ENCODE assay signal across 8 cellular contexts in the genomic region with DNA sequence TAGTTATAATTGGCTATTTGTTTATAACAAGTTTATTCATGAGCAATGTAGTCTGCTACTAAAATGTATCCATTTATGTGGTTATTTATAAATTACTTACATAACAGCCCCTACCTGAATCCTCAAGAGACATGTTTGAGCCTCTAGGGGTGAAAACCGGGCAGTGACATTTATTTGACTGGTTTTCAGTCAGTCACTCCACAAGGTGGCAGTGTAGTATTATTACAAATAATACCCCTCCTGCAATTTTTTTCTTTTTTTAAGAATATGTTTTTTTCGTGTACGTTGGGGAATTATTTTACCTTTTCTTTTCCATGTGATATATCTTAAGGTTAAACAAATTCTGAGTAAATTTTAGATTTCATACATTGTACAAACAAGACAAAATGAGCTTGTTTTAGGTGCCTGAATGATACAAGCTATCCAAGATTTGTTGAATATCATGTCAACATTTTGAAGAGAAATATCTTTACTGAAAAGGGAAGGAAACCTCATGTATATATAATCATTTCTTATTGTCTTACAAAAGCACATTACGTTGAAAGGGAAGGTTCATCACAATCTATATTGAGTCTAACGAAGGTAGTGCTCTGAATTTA.
DNase-seq lines count a peak whose midpoint lies in the region; ATAC-seq and TF ChIP-seq lines count a peak whose summit lies in the region.

No MANE protein-coding gene starts in this region.

- no peaks in the 10 kb centered on the region for H3K9me3 Mint-ChIP-seq in activated T-helper 2 cell treated with anti-CD3 and anti-CD28 coated beads, Interferon-gamma antibody, Interleukin-2, Interleukin-4, amounts not matched to agents 10 μg/mL and 5 μg/mL and 100 μg/mL, durations not matched to agents 14 hours and 24 hours and 36 hours

- H3K9ac ChIP-seq in adipocyte (ENCODE audit: low read length), result no peak overlapping the region

- ATAC-seq in heart right ventricle (no peak), left lung (peak; percentile 54), HG02884 (IDR thresholded peaks at IDR 0.05; ENCODE audit: unreplicated experiment) (no peak)

- no peaks in the 10 kb centered on the region for H3K9me3 ChIP-seq in heart right ventricle
- H3K9me3 ChIP-seq in adipocyte (ENCODE audit: control insufficient read depth, low read length), result no peaks in the 10 kb centered on the region
- H3K9me3 ChIP-seq in left lung, result no peaks in the 10 kb centered on the region

- H3K27me3 ChIP-seq in heart right ventricle, result no peaks in the 10 kb centered on the region
- no peaks in the 10 kb centered on the region for H3K27me3 ChIP-seq in adipocyte (replicated peaks; ENCODE audit: control insufficient read depth, insufficient read depth, low read length)
- no peaks in the 10 kb centered on the region for H3K27me3 ChIP-seq in left lung

- H3K27ac Mint-ChIP-seq in activated T-helper 2 cell treated with anti-CD3 and anti-CD28 coated beads, Interferon-gamma antibody, Interleukin-2, Interleukin-4, amounts not matched to agents 10 μg/mL and 5 μg/mL and 100 μg/mL, durations not matched to agents 14 hours and 24 hours and 36 hours, result no peak overlapping the region

- DNase-seq in heart right ventricle (no peak), cardiac septum (ENCODE audit: low spot score) (no peak), M059J (ENCODE audit: low read depth) (peak; percentile 54), adipocyte (ENCODE audit: low read depth) (peak; percentile 77), left lung (no peak), caudate nucleus (lab: John Stamatoyannopoulos, UW) (no peak)
- no peak for DNase-seq in activated T-helper 2 cell treated with anti-CD3 and anti-CD28 coated beads, Interferon-gamma antibody, Interleukin-2, Interleukin-4, amounts not matched to agents 10 μg/mL and 5 μg/mL and 100 μg/mL, durations not matched to agents 14 hours and 24 hours and 36 hours (ENCODE audit: low spot score)

- no peaks in the 10 kb centered on the region for H3K36me3 Mint-ChIP-seq in activated T-helper 2 cell treated with anti-CD3 and anti-CD28 coated beads, Interferon-gamma antibody, Interleukin-2, Interleukin-4, amounts not matched to agents 10 μg/mL and 5 μg/mL and 100 μg/mL, durations not matched to agents 14 hours and 24 hours and 36 hours (ENCODE audit: low read depth)

- no peak overlapping the region for H3K27ac ChIP-seq in heart right ventricle
- no peak overlapping the region for H3K27ac ChIP-seq in left lung
- no peak overlapping the region for H3K27ac ChIP-seq in caudate nucleus (ENCODE audit: low read depth, low read length)

- H3K4me3 ChIP-seq in heart right ventricle (no peak overlapping the region), adipocyte (ENCODE audit: low read length) (no peak overlapping the region), left lung (no peak overlapping the region)

- intact Hi-C loops in heart right ventricle (cut with DNase I) (no loop called here), cardiac septum (cut with DNase I) (no loop called here), left lung (cut with DNase I) (no loop called here)
- intact Hi-C loops in activated T-helper 2 cell treated with anti-CD3 and anti-CD28 coated beads, Interferon-gamma antibody, Interleukin-2, Interleukin-4, amounts not matched to agents 10 μg/mL and 5 μg/mL and 100 μg/mL, durations not matched to agents 14 hours and 24 hours and 36 hours (cut with micrococcal nuclease), result no loop called here

- WGBS in heart right ventricle, 2 donors, result 33 to 37% methylated on average over 5 of the region's 5 CpGs

- H3K4me3 Mint-ChIP-seq in activated T-helper 2 cell treated with anti-CD3 and anti-CD28 coated beads, Interferon-gamma antibody, Interleukin-2, Interleukin-4, amounts not matched to agents 10 μg/mL and 5 μg/mL and 100 μg/mL, durations not matched to agents 14 hours and 24 hours and 36 hours (ENCODE audit: low read depth), result no peak overlapping the region

- H3K4me1 ChIP-seq in heart right ventricle (no peaks in the 10 kb centered on the region), adipocyte (ENCODE audit: control insufficient read depth, insufficient read depth, low read length) (no peaks in the 10 kb centered on the region), left lung (no peaks in the 10 kb centered on the region)

- H3K27me3 Mint-ChIP-seq in activated T-helper 2 cell treated with anti-CD3 and anti-CD28 coated beads, Interferon-gamma antibody, Interleukin-2, Interleukin-4, amounts not matched to agents 10 μg/mL and 5 μg/mL and 100 μg/mL, durations not matched to agents 14 hours and 24 hours and 36 hours (ENCODE audit: low read depth), result no peaks in the 10 kb centered on the region

- no peaks in the 10 kb centered on the region for H3K36me3 ChIP-seq in heart right ventricle
- H3K36me3 ChIP-seq in adipocyte (ENCODE audit: control insufficient read depth, insufficient read depth, low read length, severe bottlenecking), result no peaks in the 10 kb centered on the region
- no peaks in the 10 kb centered on the region for H3K36me3 ChIP-seq in left lung

- H3K4me1 Mint-ChIP-seq in activated T-helper 2 cell treated with anti-CD3 and anti-CD28 coated beads, Interferon-gamma antibody, Interleukin-2, Interleukin-4, amounts not matched to agents 10 μg/mL and 5 μg/mL and 100 μg/mL, durations not matched to agents 14 hours and 24 hours and 36 hours (ENCODE audit: low read depth), result no peaks in the 10 kb centered on the region

- peak in 8 of 9 donors; percentile 24 to 61 (median 42) for TF ChIP-seq CTCF in heart right ventricle (IDR thresholded peaks at IDR 0.05)
- peak; percentile 16 to 41 for TF ChIP-seq CTCF in left lung (IDR thresholded peaks at IDR 0.05)

Comparison
In these comparisons a context has a peak if more than half of its experiments do, and no peak if none do; other contexts are left out.
1. DNase-seq: peak in M059J (single experiment) and adipocyte (single experiment); none in heart right ventricle (0 of 2), cardiac septum (single experiment), left lung (0 of 2), caudate nucleus (0 of 61) and activated T-helper 2 cell treated with anti-CD3 and anti-CD28 coated beads, Interferon-gamma antibody, Interleukin-2, Interleukin-4, amounts not matched to agents 10 μg/mL and 5 μg/mL and 100 μg/mL, durations not matched to agents 14 hours and 24 hours and 36 hours (single experiment).